23 cellular contexts compared by ENCODE assay signal in the genomic region with DNA sequence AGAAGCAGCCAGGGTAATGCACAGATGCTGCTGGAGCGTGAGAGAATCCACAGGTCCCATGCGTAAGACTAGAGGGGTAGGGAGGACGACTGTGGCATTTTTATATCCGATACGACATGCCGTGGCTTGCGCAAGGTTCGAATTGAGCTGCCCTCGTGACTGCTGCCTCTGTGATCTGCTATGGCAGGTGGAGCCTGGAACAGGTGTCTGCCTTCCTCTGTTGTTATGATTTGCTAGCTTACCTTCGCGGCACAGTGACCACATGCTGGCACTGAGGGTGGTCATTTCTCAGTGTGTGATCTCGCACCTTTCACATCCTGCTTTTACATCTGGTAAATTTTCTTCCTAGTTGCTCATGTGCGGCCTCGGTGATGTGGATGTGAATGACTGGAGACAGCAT.
DNase-seq lines count a peak whose midpoint lies in the region; ATAC-seq and TF ChIP-seq lines count a peak whose summit lies in the region.
"Had no signal": no experiment of that assay in that cellular context is flagged by ENCODE, and none has a peak within 500 bp of the region (broad histone marks: within the 10 kb centered on the region; RNA-seq: fewer than 3 reads in every experiment).

No MANE protein-coding gene starts in this region.

- H3K23ac ChIP-seq in IMR-90 (ENCODE audit: low read depth, low read length): no peak overlapping the region

- no peak for TF ChIP-seq POLR2A in IMR-90 (IDR thresholded peaks at IDR 0.05; ENCODE audit: low read depth, low read length)
- TF ChIP-seq POLR2A in Peyer's patch (IDR thresholded peaks at IDR 0.05): no peak

- 94% methylated on average over 9 of the region's 14 CpGs; no CpG with 5 or more reads in 1 of the 2 experiments for WGBS in IMR-90 (ENCODE audit: extremely low coverage in 2 of 2, insufficient read length in 1 of 2), 2 experiments
- WGBS in endodermal cell (ENCODE audit: insufficient coverage in 1 of 2, insufficient read length in 1 of 2), 2 experiments: 94 to 98% methylated on average over 10 to 14 of the region's 14 CpGs
- 70 to 89% (median 72%) methylated on average over 14 of the region's 14 CpGs for WGBS in psoas muscle, 3 donors

- no peak overlapping the region for H2BK20ac ChIP-seq in IMR-90 (ENCODE audit: low read depth, low read length)

- no peaks in the 10 kb centered on the region for H3K9me3 ChIP-seq in IMR-90 (ENCODE audit: control insufficient read depth, insufficient read depth, low read length)
- H3K9me3 ChIP-seq in endodermal cell (ENCODE audit: control insufficient read depth, low read length): no peaks in the 10 kb centered on the region
- H3K9me3 ChIP-seq in psoas muscle: no peaks in the 10 kb centered on the region
- H3K9me3 ChIP-seq in Peyer's patch: no peaks in the 10 kb centered on the region
- H3K9me3 ChIP-seq: BLaER1, HAP-1, SJSA1 had no signal

- BruUV-seq in Calu3 (replicated peaks; lab: Mats Ljungman, UMichigan) (no TSS peak), IMR-90 (replicated peaks; lab: Mats Ljungman, UMichigan) (no TSS peak)

- POLR2A ChIA-PET in IMR-90 (lab: Charles Lee; ENCODE audit: unreplicated experiment): no interaction called here

- H3K79me1 ChIP-seq in IMR-90 (ENCODE audit: low read depth in 1 of 2, low read length in 2 of 2): no peaks in the 10 kb centered on the region

- no peak overlapping the region for H2BK15ac ChIP-seq in IMR-90 (ENCODE audit: low read depth, low read length)

- H4K20me1 ChIP-seq in IMR-90 (ENCODE audit: insufficient read depth, low read length): no peaks in the 10 kb centered on the region
- H4K20me1 ChIP-seq: BLaER1 had no signal

- intact Hi-C loops in Calu3 (cut with micrococcal nuclease; ENCODE audit: unreplicated experiment): no loop called here
- intact Hi-C loops in IMR-90 (cut with micrococcal nuclease): no loop called here
- intact Hi-C loops in psoas muscle (cut with DNase I): no loop called here

- no peak for TF ChIP-seq RAD21 in IMR-90 (IDR thresholded peaks at IDR 0.05; ENCODE audit: low read length)

- peak overlapping the region; percentile 40 for H2AK9ac ChIP-seq in IMR-90 (replicated peaks; ENCODE audit: low read depth, low read length, poor library complexity)

- H3K27me3 ChIP-seq in IMR-90 (ENCODE audit: control insufficient read depth, insufficient read depth, low read length): no peaks in the 10 kb centered on the region
- H3K27me3 ChIP-seq in endodermal cell (ENCODE audit: control insufficient read depth, insufficient read depth, low read length, poor library complexity, severe bottlenecking): no peaks in the 10 kb centered on the region
- H3K27me3 ChIP-seq in psoas muscle (ENCODE audit: insufficient read depth in 3 of 3, low read length in 2 of 3): no peaks in the 10 kb centered on the region
- no peaks in the 10 kb centered on the region for H3K27me3 ChIP-seq in Peyer's patch
- H3K27me3 ChIP-seq: BLaER1, SJSA1 had no signal

- no peak overlapping the region for H3K4ac ChIP-seq in IMR-90 (ENCODE audit: low read depth, low read length)

- H2BK5ac ChIP-seq in IMR-90 (ENCODE audit: low read depth, low read length, poor library complexity, severe bottlenecking): no peak overlapping the region

- H3K14ac ChIP-seq in IMR-90 (replicated peaks; ENCODE audit: low read depth, low read length): no peak overlapping the region

- H4K8ac ChIP-seq in IMR-90 (ENCODE audit: low read depth in 2 of 2, low read length in 2 of 2): no peak overlapping the region

- no peak overlapping the region for H4K91ac ChIP-seq in IMR-90 (ENCODE audit: insufficient read depth, low read depth, low read length)

- no peak overlapping the region for H3K27ac ChIP-seq in IMR-90 (ENCODE audit: insufficient read depth, low read length)
- H3K27ac ChIP-seq in endodermal cell (ENCODE audit: low read depth, low read length): no peak overlapping the region
- H3K27ac ChIP-seq in psoas muscle: peak overlapping the region; percentile 74
- H3K27ac ChIP-seq in Peyer's patch: no peak overlapping the region
- H3K27ac ChIP-seq: BLaER1, SJSA1 had no signal

- dilution Hi-C loops in IMR-90 (cut with HindIII; ENCODE audit: low sequenced_read_pairs, unreplicated experiment): no loop called here

- in situ Hi-C loops in IMR-90 (cut with MboI; ENCODE audit: low sequenced_read_pairs): no loop called here

- CTCF ChIA-PET in Calu3 (lab: Charles Lee): no interaction called here
- CTCF ChIA-PET in IMR-90 (lab: Yijun Ruan, JAX): interaction anchor here (0.5 kb wide), 1 partner anchor 823 kb away, joined by 3 read pairs; no protein-coding TSS in a partner anchor

- H3K27ac Mint-ChIP-seq in Calu3 (ENCODE audit: unreplicated experiment) (peak overlapping the region; percentile 79), endodermal cell (no peak overlapping the region)
- H3K27ac Mint-ChIP-seq: CD4-positive, CD25-positive, alpha-beta regulatory T cell; HFFc6 had no signal

- no peak for TF ChIP-seq CTCF in Calu3 (IDR thresholded peaks at IDR 0.05; ENCODE audit: unreplicated experiment)
- no peak for TF ChIP-seq CTCF in IMR-90 (conservative IDR thresholded peaks at IDR 0.05; ENCODE audit: low read depth, low read length)
- TF ChIP-seq CTCF in endodermal cell (conservative IDR thresholded peaks at IDR 0.05): no peak
- TF ChIP-seq CTCF in psoas muscle (IDR thresholded peaks at IDR 0.05): no peak
- TF ChIP-seq CTCF in Peyer's patch (IDR thresholded peaks at IDR 0.05): no peak

- no peak overlapping the region for H2BK120ac ChIP-seq in IMR-90 (ENCODE audit: low read depth, low read length)

- H3K9me1 ChIP-seq in IMR-90 (ENCODE audit: insufficient read depth, low read length): peaks cover 3% of the 10 kb centered on the region; the same call in 1 of the 2 replicates

- no peak overlapping the region for H2AFZ ChIP-seq in IMR-90 (replicated peaks; ENCODE audit: low read length, poor library complexity)
- H2AFZ ChIP-seq: GM23338 had no signal

- H3K4me3 Mint-ChIP-seq in Calu3 (ENCODE audit: low read depth, unreplicated experiment): no peak overlapping the region
- H3K4me3 Mint-ChIP-seq in endodermal cell: no peak overlapping the region
- H3K4me3 Mint-ChIP-seq: CD4-positive, CD25-positive, alpha-beta regulatory T cell; GM23338; HFFc6 had no signal

- H3K4me1 ChIP-seq in IMR-90 (ENCODE audit: control insufficient read depth, insufficient read depth, low read length) (0 out of 2 replicates have a peak, but pooled peaks cover 2% of the 10 kb centered on the region), endodermal cell (ENCODE audit: control insufficient read depth, insufficient read depth, low read length) (no peaks in the 10 kb centered on the region), psoas muscle (peaks cover 27% of the 10 kb centered on the region), Peyer's patch (no peaks in the 10 kb centered on the region)
- H3K4me1 ChIP-seq: HAP-1, SJSA1 had no signal

- no peak overlapping the region for H4K5ac ChIP-seq in IMR-90 (ENCODE audit: low read depth, low read length)

- ATAC-seq in IMR-90 (ENCODE audit: low read depth): no peak
- peak in 1 of 4 donors; percentile 34 for ATAC-seq in psoas muscle
- ATAC-seq: GM23338, PC-3, Right ventricle myocardium inferior had no signal

- H3K36me3 Mint-ChIP-seq in Calu3 (ENCODE audit: insufficient read depth, unreplicated experiment): peaks cover 67% of the 10 kb centered on the region
- H3K36me3 Mint-ChIP-seq in endodermal cell (ENCODE audit: low read depth): peaks cover 68% of the 10 kb centered on the region

- no peak overlapping the region for H3K56ac ChIP-seq in IMR-90 (ENCODE audit: extremely low read depth, insufficient read depth, low read length)

- H3K27me3 Mint-ChIP-seq in Calu3 (ENCODE audit: unreplicated experiment) (no peaks in the 10 kb centered on the region), endodermal cell (ENCODE audit: insufficient read depth) (no peaks in the 10 kb centered on the region)
- H3K27me3 Mint-ChIP-seq: CD4-positive, CD25-positive, alpha-beta regulatory T cell had no signal

- H3K9ac ChIP-seq in IMR-90 (ENCODE audit: low read depth, low read length): no peak overlapping the region
- no peak overlapping the region for H3K9ac ChIP-seq in endodermal cell (ENCODE audit: extremely low read depth, low read length, poor library complexity, severe bottlenecking)
- H3K9ac ChIP-seq: BLaER1 had no signal

- no peak overlapping the region for H2AK5ac ChIP-seq in IMR-90 (ENCODE audit: low read depth, low read length)

- no peaks in the 10 kb centered on the region for H3K4me1 Mint-ChIP-seq in Calu3 (ENCODE audit: low read depth, unreplicated experiment)
- H3K4me1 Mint-ChIP-seq in endodermal cell: no peaks in the 10 kb centered on the region
- H3K4me1 Mint-ChIP-seq: CD4-positive, CD25-positive, alpha-beta regulatory T cell had no signal

- H3K4me3 ChIP-seq in IMR-90 (ENCODE audit: insufficient read depth, low read depth, low read length): no peak overlapping the region
- no peak overlapping the region for H3K4me3 ChIP-seq in endodermal cell (ENCODE audit: low read length)
- no peak overlapping the region for H3K4me3 ChIP-seq in psoas muscle
- H3K4me3 ChIP-seq in Peyer's patch: no peak overlapping the region
- H3K4me3 ChIP-seq: BLaER1, GM23338, HAP-1, SJSA1 had no signal

- no peak overlapping the region for H3K18ac ChIP-seq in IMR-90 (ENCODE audit: low read depth, low read length)

- DNase-seq in Calu3 (no peak), IMR-90 (no peak), endodermal cell (peak; percentile 22), psoas muscle (no peak), mesenteric fat pad (ENCODE audit: low spot score) (no peak), Peyer's patch (no peak)
- no peak for DNase-seq in stimulated activated CD8-positive, alpha-beta memory T cell treated with anti-CD3 and anti-CD28 coated beads, Interleukin-4, amount 100 ng/mL, for 48 hours
- DNase-seq: CD4-positive, CD25-positive, alpha-beta regulatory T cell; DMS53; HFFc6; NCI-H1048; NCI-H1694; NCI-H2029 treated with DMSO at 0.1 percent for 48 hours; NCI-H446 treated with DMSO at 0.1 percent for 48 hours; NCI-H526; NCI-H82; NK-92 treated with Interleukin-12 subunit alpha and Interleukin-12 subunit beta, amount 100 ng/mL, for 24 hours; PC-3 had no signal

- H3K9me3 Mint-ChIP-seq in Calu3 (ENCODE audit: low read depth, unreplicated experiment) (no peaks in the 10 kb centered on the region), endodermal cell (no peaks in the 10 kb centered on the region)
- H3K9me3 Mint-ChIP-seq: CD4-positive, CD25-positive, alpha-beta regulatory T cell; GM23338; HFFc6 had no signal

- no peak overlapping the region for H3K4me2 ChIP-seq in IMR-90 (ENCODE audit: low read depth, low read length)
- H3K4me2 ChIP-seq: BLaER1, GM23338 had no signal

- H3K36me3 ChIP-seq in IMR-90 (ENCODE audit: control insufficient read depth, insufficient read depth, low read length): peaks cover 10% of the 10 kb centered on the region; the same call in 1 of the 2 replicates
- H3K36me3 ChIP-seq in endodermal cell (ENCODE audit: control insufficient read depth, insufficient read depth, low read length): peaks cover 59% of the 10 kb centered on the region
- H3K36me3 ChIP-seq in psoas muscle (ENCODE audit: insufficient read depth in 1 of 2, low read depth in 1 of 2): peaks cover 0 to 76% of the 10 kb centered on the region in 2 donors
- H3K36me3 ChIP-seq in Peyer's patch: peaks cover 0 to 83% (median 0%) of the 10 kb centered on the region in 3 donors
- H3K36me3 ChIP-seq: HAP-1 had no signal

TF ChIP-seq in IMR-90, 13 proteins besides CTCF, POLR2A, EP300 and RAD21:
- peak; percentile 6; the same call in 1 of the 2 replicates for TF ChIP-seq CEBPB (IDR thresholded peaks at IDR 0.05; ENCODE audit: low read depth, low read length)
- no peak for TF ChIP-seq SMC3 (IDR thresholded peaks at IDR 0.05; ENCODE audit: low read depth, low read length)
TF ChIP-seq in IMR-90: peak in this region for 1.
